14 cellular contexts compared by ENCODE assay signal in genomic region chr4:189001283-189001970, GRCh38.
"Had no signal": no experiment of that assay in that cellular context is flagged by ENCODE, and none has a peak within 500 bp of the region (broad histone marks: within the 10 kb centered on the region; RNA-seq: fewer than 3 reads in every experiment).

No MANE protein-coding gene starts in this region.

- H3K36me3 ChIP-seq: ascending aorta, suprapubic skin, upper lobe of right lung had no signal

- H3K27me3 ChIP-seq: ascending aorta, suprapubic skin, upper lobe of right lung had no signal

- H3K4me3 ChIP-seq: ascending aorta, suprapubic skin, upper lobe of right lung had no signal

- H3K4me1 ChIP-seq: ascending aorta, suprapubic skin, upper lobe of right lung had no signal

- DNase-seq: activated CD4-positive, alpha-beta T cell treated with anti-CD3 and anti-CD28 coated beads for 36 hours; activated CD8-positive, alpha-beta memory T cell treated with anti-CD3 and anti-CD28 coated beads, Interleukin-2, amount 50 U/mL, for 48 hours; activated CD8-positive, alpha-beta T cell treated with anti-CD3 and anti-CD28 coated beads for 36 hours; endodermal cell; erythroblast; left ventricle myocardium superior; mesendoderm; stimulated activated CD4-positive, alpha-beta T cell treated with anti-CD3 and anti-CD28 coated beads, Interleukin-4, amount 100 ng/mL, for 1 hour; stimulated activated CD8-positive, alpha-beta memory T cell treated with anti-CD3 and anti-CD28 coated beads, Interleukin-4, amount 100 ng/mL, for 48 hours; stimulated activated naive CD8-positive, alpha-beta T cell treated with anti-CD3 and anti-CD28 coated beads, Interleukin-15, Interleukin-2, amounts not matched to agents 100 U/mL and 50 U/mL, for 24 hours had no signal

- ATAC-seq: activated CD4-positive, alpha-beta T cell treated with anti-CD3 and anti-CD28 coated beads for 36 hours; activated CD8-positive, alpha-beta T cell treated with anti-CD3 and anti-CD28 coated beads for 36 hours; left ventricle myocardium superior; stimulated activated naive CD8-positive, alpha-beta T cell treated with anti-CD3 and anti-CD28 coated beads, Interleukin-15, Interleukin-2, amounts not matched to agents 100 U/mL and 50 U/mL, for 24 hours had no signal

- H3K9me3 ChIP-seq: ascending aorta, suprapubic skin, upper lobe of right lung had no signal

- H3K27ac ChIP-seq: ascending aorta, suprapubic skin, upper lobe of right lung, VCaP had no signal
